ENCODE assay signal across 8 cellular contexts in the genomic region with DNA sequence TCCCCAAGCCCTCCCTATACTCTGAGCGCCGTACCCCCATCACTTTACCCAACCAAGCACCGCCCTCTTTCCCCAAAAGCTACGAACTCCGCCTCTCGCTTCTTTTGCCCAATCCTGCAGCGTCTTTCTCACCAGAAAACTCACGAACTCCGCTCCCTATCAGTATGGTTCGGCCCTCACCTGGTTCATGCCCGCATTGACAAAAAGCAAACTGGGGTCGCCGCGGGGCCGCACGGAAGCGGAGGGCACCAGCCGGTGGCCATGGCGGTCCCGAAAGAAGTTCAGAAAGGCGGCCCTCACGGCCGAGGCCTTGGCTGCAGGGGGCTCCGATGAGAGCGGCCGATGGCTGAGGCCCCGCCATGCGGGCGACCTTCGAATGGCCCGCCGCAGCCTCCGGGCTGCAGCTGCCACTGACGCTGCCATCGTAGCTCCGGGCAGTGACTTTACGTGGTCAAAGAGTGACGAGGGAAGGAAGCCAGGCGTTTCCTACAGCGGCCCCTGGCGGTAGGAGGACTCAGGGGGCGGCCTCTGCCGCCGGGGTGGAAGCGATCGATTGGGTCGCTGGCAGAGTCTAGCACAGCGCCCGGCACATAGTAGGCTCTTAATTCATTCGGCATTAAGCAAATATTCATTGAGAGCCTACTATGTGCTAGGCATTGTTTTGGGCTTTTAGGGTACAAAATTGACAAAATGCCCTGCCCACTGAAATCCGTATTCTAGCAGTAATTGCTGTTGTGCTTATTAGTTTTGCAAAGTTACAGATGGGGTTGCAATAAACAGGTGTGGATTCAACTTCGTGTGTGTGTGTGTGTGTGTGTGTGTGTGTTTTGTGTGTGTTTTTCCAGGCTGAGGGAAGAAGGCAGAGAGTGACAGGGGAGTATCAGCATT. TPM values are rescaled to one million over a fixed set of nuclear protein-coding genes. Genes with fewer than 3 reads are reported as not detected.
DNase-seq lines count a peak whose midpoint lies in the region; ATAC-seq and TF ChIP-seq lines count a peak whose summit lies in the region.

A gene (minus strand): TSS at position 447 of the 888 bp plus-strand sequence. CDS start 24 bp downstream, at position 423.

- H2AFZ ChIP-seq in osteoblast (ENCODE audit: low read length) = peak within 1 kb of the TSS; percentile 97

- no peaks in the 10 kb centered on the region for H3K27me3 Mint-ChIP-seq in activated naive CD4-positive, alpha-beta T cell treated with anti-CD3 and anti-CD28 coated beads, Interleukin-2, amount 50 U/mL, for 24 hours
- peaks cover 3% of the 10 kb centered on the region for H3K27me3 Mint-ChIP-seq in glutamatergic neuron (ENCODE audit: unreplicated experiment)

- peaks cover 17% of the 10 kb centered on the region for H3K79me2 ChIP-seq in osteoblast (ENCODE audit: insufficient read depth, low read length)

- H3K27ac Mint-ChIP-seq in activated naive CD4-positive, alpha-beta T cell treated with anti-CD3 and anti-CD28 coated beads, Interleukin-2, amount 50 U/mL, for 24 hours = peak within 1 kb of the TSS; percentile 95
- peak within 1 kb of the TSS; percentile 92 for H3K27ac Mint-ChIP-seq in glutamatergic neuron (ENCODE audit: unreplicated experiment)

- peaks cover 11% of the 10 kb centered on the region for H4K20me1 ChIP-seq in osteoblast (ENCODE audit: insufficient read depth, low read length)

- H3K9me3 Mint-ChIP-seq in activated naive CD4-positive, alpha-beta T cell treated with anti-CD3 and anti-CD28 coated beads, Interleukin-2, amount 50 U/mL, for 24 hours = no peaks in the 10 kb centered on the region
- peaks cover 10% of the 10 kb centered on the region for H3K9me3 Mint-ChIP-seq in glutamatergic neuron (ENCODE audit: unreplicated experiment)

- DNase-seq in NAMALWA (ENCODE audit: low spot score) = peak; percentile 94
- DNase-seq in glutamatergic neuron = peak; percentile 98
- DNase-seq in osteoblast (ENCODE audit: insufficient read length, low spot score, missing footprints) = peak; percentile 98
- DNase-seq in thoracic aorta (ENCODE audit: low spot score) = peak; percentile 14

- peaks cover 9% of the 10 kb centered on the region for H3K36me3 Mint-ChIP-seq in activated naive CD4-positive, alpha-beta T cell treated with anti-CD3 and anti-CD28 coated beads, Interleukin-2, amount 50 U/mL, for 24 hours
- H3K36me3 Mint-ChIP-seq in glutamatergic neuron (ENCODE audit: unreplicated experiment) = peaks cover 7% of the 10 kb centered on the region

- H3K4me1 ChIP-seq in osteoblast (ENCODE audit: insufficient read depth, low read length) (peaks cover 19% of the 10 kb centered on the region), thoracic aorta (ENCODE audit: control insufficient read depth in 1 of 2, low read depth in 2 of 2) (peaks cover 6 to 12% of the 10 kb centered on the region in 2 donors)

- ATAC-seq in HG02571 (IDR thresholded peaks at IDR 0.05; ENCODE audit: unreplicated experiment) (peak; percentile 84), SK-N-SH treated with all-trans-retinoic acid at 6 μM for 48 hours (peak; percentile 97), thoracic aorta (ENCODE audit: insufficient number of reproducible peaks, low FRiP score, low read depth) (peak; percentile 70)

- TF ChIP-seq CTCF in glutamatergic neuron (IDR thresholded peaks at IDR 0.05; ENCODE audit: partially characterized antibody, unreplicated experiment) (peak; percentile 93), osteoblast (IDR thresholded peaks at IDR 0.05; ENCODE audit: extremely low read depth, low read depth, low read length) (peak; percentile 98), thoracic aorta (IDR thresholded peaks at IDR 0.05) (peak; percentile 91)

- peak within 1 kb of the TSS; percentile 86 for H3K27ac ChIP-seq in osteoblast (ENCODE audit: low read depth, low read length)
- peak within 1 kb of the TSS in 1 of 2 donors; percentile 19 for H3K27ac ChIP-seq in thoracic aorta

- peak within 1 kb of the TSS; percentile 94 for H3K4me3 ChIP-seq in osteoblast (ENCODE audit: insufficient read depth, low read length)
- H3K4me3 ChIP-seq in thoracic aorta = peak within 1 kb of the TSS; percentile 83

- peak; percentile 94 for TF ChIP-seq POLR2A in GM10847 (IDR thresholded peaks at IDR 0.05; ENCODE audit: extremely low read depth, insufficient read length)

- peak within 1 kb of the TSS; percentile 94 for H3K4me2 ChIP-seq in osteoblast (ENCODE audit: insufficient read depth, low read length)

- H3K36me3 ChIP-seq in osteoblast (ENCODE audit: insufficient read depth, low read length) = peaks cover 29% of the 10 kb centered on the region
- H3K36me3 ChIP-seq in thoracic aorta = peaks cover 15% of the 10 kb centered on the region

- H3K9me3 ChIP-seq in osteoblast (ENCODE audit: low read depth, low read length) = no peaks in the 10 kb centered on the region
- H3K9me3 ChIP-seq in thoracic aorta = no peaks in the 10 kb centered on the region

- peaks cover 18% of the 10 kb centered on the region for H3K4me1 Mint-ChIP-seq in activated naive CD4-positive, alpha-beta T cell treated with anti-CD3 and anti-CD28 coated beads, Interleukin-2, amount 50 U/mL, for 24 hours
- H3K4me1 Mint-ChIP-seq in glutamatergic neuron (ENCODE audit: low read depth, unreplicated experiment) = peaks cover 34% of the 10 kb centered on the region

- H3K4me3 Mint-ChIP-seq in activated naive CD4-positive, alpha-beta T cell treated with anti-CD3 and anti-CD28 coated beads, Interleukin-2, amount 50 U/mL, for 24 hours = peak within 1 kb of the TSS; percentile 99
- H3K4me3 Mint-ChIP-seq in glutamatergic neuron (ENCODE audit: unreplicated experiment) = peak within 1 kb of the TSS; percentile 96

- H3K27me3 ChIP-seq in osteoblast (ENCODE audit: insufficient read depth, low read length) (peaks cover 19% of the 10 kb centered on the region), thoracic aorta (replicated peaks; ENCODE audit: insufficient read depth) (no peaks in the 10 kb centered on the region)

TF ChIP-seq in SK-N-SH treated with all-trans-retinoic acid at 6 μM for 48 hours, 23 proteins besides CTCF, POLR2A, EP300 and RAD21:
- TF ChIP-seq TCF4 (CRISPR knock-in tag; IDR thresholded peaks at IDR 0.05; ENCODE audit: borderline replicate concordance) (peak; percentile 26; the same call in 1 of the 2 replicates), ESRRG (CRISPR knock-in tag; IDR thresholded peaks at IDR 0.05) (peak; percentile 78; the same call in 1 of the 2 replicates), BACH2 (CRISPR knock-in tag; IDR thresholded peaks at IDR 0.05; ENCODE audit: borderline replicate concordance) (no peak), RARB (CRISPR knock-in tag; IDR thresholded peaks at IDR 0.05) (no peak), OSR1 (CRISPR knock-in tag; IDR thresholded peaks at IDR 0.05) (no peak), TOX (CRISPR knock-in tag; IDR thresholded peaks at IDR 0.05; ENCODE audit: borderline replicate concordance) (no peak), PPARA (CRISPR knock-in tag; IDR thresholded peaks at IDR 0.05; ENCODE audit: borderline replicate concordance) (no peak), SNAI2 (CRISPR knock-in tag; IDR thresholded peaks at IDR 0.05) (peak; percentile 84), ZFP3 (CRISPR knock-in tag; IDR thresholded peaks at IDR 0.05) (peak; percentile 52), ZNF565 (CRISPR knock-in tag; conservative IDR thresholded peaks at IDR 0.05; ENCODE audit: low read depth) (0 out of 2 replicates have a peak, but pooled peaks have one; percentile 5), ZC3H10 (CRISPR knock-in tag; IDR thresholded peaks at IDR 0.05) (no peak)
- TF ChIP-seq, protein P1, sequence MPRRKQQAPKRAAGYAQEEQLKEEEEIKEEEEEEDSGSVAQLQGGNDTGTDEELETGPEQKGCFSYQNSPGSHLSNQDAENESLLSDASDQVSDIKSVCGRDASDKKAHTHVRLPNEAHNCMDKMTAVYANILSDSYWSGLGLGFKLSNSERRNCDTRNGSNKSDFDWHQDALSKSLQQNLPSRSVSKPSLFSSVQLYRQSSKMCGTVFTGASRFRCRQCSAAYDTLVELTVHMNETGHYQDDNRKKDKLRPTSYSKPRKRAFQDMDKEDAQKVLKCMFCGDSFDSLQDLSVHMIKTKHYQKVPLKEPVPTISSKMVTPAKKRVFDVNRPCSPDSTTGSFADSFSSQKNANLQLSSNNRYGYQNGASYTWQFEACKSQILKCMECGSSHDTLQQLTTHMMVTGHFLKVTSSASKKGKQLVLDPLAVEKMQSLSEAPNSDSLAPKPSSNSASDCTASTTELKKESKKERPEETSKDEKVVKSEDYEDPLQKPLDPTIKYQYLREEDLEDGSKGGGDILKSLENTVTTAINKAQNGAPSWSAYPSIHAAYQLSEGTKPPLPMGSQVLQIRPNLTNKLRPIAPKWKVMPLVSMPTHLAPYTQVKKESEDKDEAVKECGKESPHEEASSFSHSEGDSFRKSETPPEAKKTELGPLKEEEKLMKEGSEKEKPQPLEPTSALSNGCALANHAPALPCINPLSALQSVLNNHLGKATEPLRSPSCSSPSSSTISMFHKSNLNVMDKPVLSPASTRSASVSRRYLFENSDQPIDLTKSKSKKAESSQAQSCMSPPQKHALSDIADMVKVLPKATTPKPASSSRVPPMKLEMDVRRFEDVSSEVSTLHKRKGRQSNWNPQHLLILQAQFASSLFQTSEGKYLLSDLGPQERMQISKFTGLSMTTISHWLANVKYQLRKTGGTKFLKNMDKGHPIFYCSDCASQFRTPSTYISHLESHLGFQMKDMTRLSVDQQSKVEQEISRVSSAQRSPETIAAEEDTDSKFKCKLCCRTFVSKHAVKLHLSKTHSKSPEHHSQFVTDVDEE (CRISPR knock-in tag; IDR thresholded peaks at IDR 0.05) = peak; percentile 81; the same call in 1 of the 2 replicates
- TF ChIP-seq, protein P2, sequence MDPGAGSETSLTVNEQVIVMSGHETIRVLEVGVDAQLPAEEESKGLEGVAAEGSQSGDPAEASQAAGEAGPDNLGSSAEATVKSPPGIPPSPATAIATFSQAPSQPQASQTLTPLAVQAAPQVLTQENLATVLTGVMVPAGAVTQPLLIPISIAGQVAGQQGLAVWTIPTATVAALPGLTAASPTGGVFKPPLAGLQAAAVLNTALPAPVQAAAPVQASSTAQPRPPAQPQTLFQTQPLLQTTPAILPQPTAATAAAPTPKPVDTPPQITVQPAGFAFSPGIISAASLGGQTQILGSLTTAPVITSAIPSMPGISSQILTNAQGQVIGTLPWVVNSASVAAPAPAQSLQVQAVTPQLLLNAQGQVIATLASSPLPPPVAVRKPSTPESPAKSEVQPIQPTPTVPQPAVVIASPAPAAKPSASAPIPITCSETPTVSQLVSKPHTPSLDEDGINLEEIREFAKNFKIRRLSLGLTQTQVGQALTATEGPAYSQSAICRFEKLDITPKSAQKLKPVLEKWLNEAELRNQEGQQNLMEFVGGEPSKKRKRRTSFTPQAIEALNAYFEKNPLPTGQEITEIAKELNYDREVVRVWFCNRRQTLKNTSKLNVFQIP (CRISPR knock-in tag; IDR thresholded peaks at IDR 0.05; ENCODE audit: borderline replicate concordance, low read depth) = no peak

RNA-seq across cellular contexts. Expression of the gene that starts here (rescaled TPM):
- total RNA-seq in glutamatergic neuron (ENCODE audit: unreplicated experiment) (41.7 TPM), osteoblast (6.2 and 6.5 TPM in 2 replicates), thoracic aorta (1 to 10 TPM; 6.0 to 8.8 TPM)

Comparison
In these comparisons a context has a peak if more than half of its experiments do, and no peak if none do; other contexts are left out.
1. DNase-seq: peak in every context shown above with its lines; median percentile 98 in glutamatergic neuron; 98 in osteoblast; 94 in NAMALWA; 14 in thoracic aorta.